Comparison of ENCODE assay signal across 1 cellular context in genomic region chr19:49559443-49559842, GRCh38.
TF ChIP-seq lines count a peak whose summit lies in the region.

No MANE protein-coding gene starts in this region.

TF ChIP-seq in WTC11, 78 proteins besides CTCF, POLR2A, EP300 and RAD21 (continued from another document):
- TF ChIP-seq AR (CRISPR knock-in tag; IDR thresholded peaks at IDR 0.05) (no peak), HMGXB4 (CRISPR knock-in tag; IDR thresholded peaks at IDR 0.05) (no peak), IRF2 (CRISPR knock-in tag; IDR thresholded peaks at IDR 0.05; ENCODE audit: borderline replicate concordance, low read depth) (no peak), PREB (CRISPR knock-in tag; IDR thresholded peaks at IDR 0.05; ENCODE audit: borderline replicate concordance) (no peak), ATF3 (CRISPR knock-in tag; conservative IDR thresholded peaks at IDR 0.05) (no peak), NFYB (CRISPR knock-in tag; conservative IDR thresholded peaks at IDR 0.05; ENCODE audit: low read depth) (no peak), OVOL2 (CRISPR knock-in tag; IDR thresholded peaks at IDR 0.05; ENCODE audit: borderline replicate concordance) (no peak), AFF4 (CRISPR knock-in tag; IDR thresholded peaks at IDR 0.05; ENCODE audit: borderline replicate concordance) (no peak), RORB (CRISPR knock-in tag; IDR thresholded peaks at IDR 0.05) (no peak), NFATC4 (CRISPR knock-in tag; IDR thresholded peaks at IDR 0.05) (no peak), GABPB1 (CRISPR knock-in tag; IDR thresholded peaks at IDR 0.05) (no peak), ZSCAN18 (CRISPR knock-in tag; IDR thresholded peaks at IDR 0.05) (no peak)
